In genomic region chr3:4413467-4413866, GRCh38 we compare ENCODE assay signal across 22 cellular contexts. TPM values are rescaled to one million over a fixed set of nuclear protein-coding genes. Genes with fewer than 3 reads are reported as not detected.
DNase-seq lines count a peak whose midpoint lies in the region; ATAC-seq, FAIRE-seq and TF ChIP-seq lines count a peak whose summit lies in the region.
"Had no signal": no experiment of that assay in that cellular context is flagged by ENCODE, and none has a peak within 500 bp of the region (broad histone marks: within the 10 kb centered on the region; RNA-seq: fewer than 3 reads in every experiment).

No MANE protein-coding gene starts in this region.

- no peaks in the 10 kb centered on the region for H3K27me3 Mint-ChIP-seq in memory B cell
- no peaks in the 10 kb centered on the region for H3K27me3 Mint-ChIP-seq in CD4-positive, alpha-beta memory T cell

- ATAC-seq in memory B cell (ENCODE audit: low read depth) (no peak), GM19035 (IDR thresholded peaks at IDR 0.05; ENCODE audit: unreplicated experiment) (no peak)
- ATAC-seq: GM23338 had no signal

- H3K4me3 Mint-ChIP-seq in memory B cell = no peak overlapping the region
- no peak overlapping the region for H3K4me3 Mint-ChIP-seq in CD4-positive, alpha-beta memory T cell
- H3K4me3 Mint-ChIP-seq: GM23338 had no signal

- peaks cover 23% of the 10 kb centered on the region for H3K36me3 Mint-ChIP-seq in memory B cell
- peaks cover 53 to 55% of the 10 kb centered on the region in 2 donors for H3K36me3 Mint-ChIP-seq in CD4-positive, alpha-beta memory T cell

- POLR2A ChIA-PET in RWPE1 (lab: Yijun Ruan, JAX; ENCODE audit: low non-redundant PET) = no interaction called here
- POLR2A ChIA-PET in CD4-positive, alpha-beta memory T cell (lab: Charles Lee; ENCODE audit: partially characterized antibody) = interaction anchor here (0.6 kb wide), 1 partner anchor 14 kb away, joined by 3 read pairs; no protein-coding TSS in a partner anchor

- no peaks in the 10 kb centered on the region for H3K36me3 ChIP-seq in CD4-positive, alpha-beta memory T cell (ENCODE audit: insufficient read depth, low read length)

- intact Hi-C loops in CD4-positive, alpha-beta memory T cell (cut with micrococcal nuclease) = no loop called here

- TF ChIP-seq CTCF in RWPE1 (conservative IDR thresholded peaks at IDR 0.05; ENCODE audit: low read depth) (no peak), epithelial cell of esophagus (IDR thresholded peaks at IDR 0.05; ENCODE audit: insufficient read depth, low read depth, low read length, missing control alignments) (no peak)

- peak; percentile 11 for FAIRE-seq in H54 (lab: Jason Lieb, UNC)
- FAIRE-seq: GM12892 had no signal

- H3K4me3 ChIP-seq in epithelial cell of esophagus (ENCODE audit: low read length) = no peak overlapping the region
- no peak overlapping the region for H3K4me3 ChIP-seq in CD4-positive, alpha-beta memory T cell (ENCODE audit: low read length in 2 of 2)
- H3K4me3 ChIP-seq: BLaER1 treated with 17β-estradiol and CSF1 and Interleukin-3, amounts not matched to agents 10 nM and 100 nM; GM23338 had no signal

- H3K4me1 ChIP-seq in CD4-positive, alpha-beta memory T cell (ENCODE audit: insufficient read depth, low read length) = peaks cover 11% of the 10 kb centered on the region

- no peaks in the 10 kb centered on the region for H3K9me3 ChIP-seq in CD4-positive, alpha-beta memory T cell (ENCODE audit: control insufficient read depth in 1 of 2, low read length in 2 of 2)
- H3K9me3 ChIP-seq: BLaER1 treated with 17β-estradiol and CSF1 and Interleukin-3, amounts not matched to agents 10 nM and 100 nM had no signal

- CTCF ChIA-PET in RWPE1 (lab: Yijun Ruan, JAX) = no interaction called here
- CTCF ChIA-PET in CD4-positive, alpha-beta memory T cell (lab: Charles Lee; ENCODE audit: partially characterized antibody) = interaction anchor here (1.2 kb wide), 1 partner anchor 219 kb away, joined by 3 read pairs; no protein-coding TSS in a partner anchor

- peak overlapping the region; percentile 87 for H3K27ac ChIP-seq in RWPE1
- H3K27ac ChIP-seq in CD4-positive, alpha-beta memory T cell (ENCODE audit: low read depth, low read length) = no peak overlapping the region
- H3K27ac ChIP-seq: BLaER1 treated with 17β-estradiol and CSF1 and Interleukin-3, amounts not matched to agents 10 nM and 100 nM; HL-60; KMS-11 had no signal

- no peaks in the 10 kb centered on the region for H3K9me3 Mint-ChIP-seq in memory B cell
- H3K9me3 Mint-ChIP-seq in CD4-positive, alpha-beta memory T cell = no peaks in the 10 kb centered on the region
- H3K9me3 Mint-ChIP-seq: GM23338 had no signal

- no peaks in the 10 kb centered on the region for H3K27me3 ChIP-seq in CD4-positive, alpha-beta memory T cell (ENCODE audit: insufficient read depth, low read length)
- H3K27me3 ChIP-seq: BLaER1 treated with 17β-estradiol and CSF1 and Interleukin-3, amounts not matched to agents 10 nM and 100 nM had no signal

- H3K4me1 Mint-ChIP-seq in memory B cell = peaks cover 3% of the 10 kb centered on the region
- H3K4me1 Mint-ChIP-seq in CD4-positive, alpha-beta memory T cell = peaks cover 8 to 15% (median 12%) of the 10 kb centered on the region in 4 donors
- H3K4me1 Mint-ChIP-seq: GM23338 had no signal

- TF ChIP-seq POLR2A in H54 (IDR thresholded peaks at IDR 0.05; ENCODE audit: low read depth, low read length) = no peak

- no peak for DNase-seq in H54 (ENCODE audit: insufficient read length, low spot score)
- DNase-seq in RWPE1 (ENCODE audit: low spot score) = peak; percentile 8
- DNase-seq in epithelial cell of esophagus (ENCODE audit: low read depth) = peak; percentile 58
- DNase-seq in memory B cell (ENCODE audit: low spot score in 2 of 2) = no peak
- no peak for DNase-seq in activated naive CD4-positive, alpha-beta T cell treated with anti-CD3 and anti-CD28 coated beads, Interleukin-2, amount 50 U/mL, for 16 hours
- no peak for DNase-seq in NAMALWA (ENCODE audit: low spot score)
- no peak for DNase-seq in CD4-positive, alpha-beta memory T cell
- DNase-seq: COR-L47; DMS53; GDM1; NCI-H1436; NCI-H2081 treated with DMSO at 0.1 percent for 48 hours; NCI-H345; NCI-H69; NK-92 treated with Interleukin-12 subunit alpha and Interleukin-12 subunit beta, amount 100 ng/mL, for 24 hours; OCI-M1 had no signal

- H3K27ac Mint-ChIP-seq in memory B cell = peak overlapping the region; percentile 50
- no peak overlapping the region for H3K27ac Mint-ChIP-seq in CD4-positive, alpha-beta memory T cell
- H3K27ac Mint-ChIP-seq: GM23338 had no signal

RNA-seq across cellular contexts. Expression of gene SUMF1, which starts 53.6 kb away (rescaled TPM):
- total RNA-seq in CD4-positive, alpha-beta memory T cell = 10 to 100 TPM; 13.9 to 14.9 TPM
- 10 to 100 TPM; 29.7 to 38.3 TPM for polyA plus RNA-seq in CD4-positive, alpha-beta memory T cell

Comparison
In these comparisons a context has a peak if more than half of its experiments do, and no peak if none do; other contexts are left out.
1. DNase-seq: peak in RWPE1 (single experiment) and epithelial cell of esophagus (single experiment); none in H54 (single experiment), memory B cell (0 of 2), activated naive CD4-positive, alpha-beta T cell treated with anti-CD3 and anti-CD28 coated beads, Interleukin-2, amount 50 U/mL, for 16 hours (single experiment), NAMALWA (single experiment) and CD4-positive, alpha-beta memory T cell (0 of 5).